ENCODE assay signal across 9 cellular contexts in genomic region chr7:128829391-128830166, GRCh38. TPM values are rescaled to one million over a fixed set of nuclear protein-coding genes. Genes with fewer than 3 reads are reported as not detected.
DNase-seq lines count a peak whose midpoint lies in the region; FAIRE-seq lines count a peak whose summit lies in the region.
"Had no signal": no experiment of that assay in that cellular context is flagged by ENCODE, and none has a peak within 500 bp of the region (broad histone marks: within the 10 kb centered on the region; RNA-seq: fewer than 3 reads in every experiment).

No MANE protein-coding gene starts in this region.

- H3K4me1 Mint-ChIP-seq in activated naive CD4-positive, alpha-beta T cell treated with anti-CD3 and anti-CD28 coated beads for 36 hours (ENCODE audit: low read depth), result peaks cover 17% of the 10 kb centered on the region

- CTCF ChIA-PET in activated naive CD4-positive, alpha-beta T cell treated with anti-CD3 and anti-CD28 coated beads for 36 hours (lab: Charles Lee), result interaction anchor here (1.0 kb wide), 1 partner anchor 15 kb away, joined by 3 read pairs; no protein-coding TSS in a partner anchor

- H3K9me3 Mint-ChIP-seq in activated naive CD4-positive, alpha-beta T cell treated with anti-CD3 and anti-CD28 coated beads for 36 hours, result no peaks in the 10 kb centered on the region

- DNase-seq in activated naive CD4-positive, alpha-beta T cell treated with anti-CD3 and anti-CD28 coated beads for 36 hours, result no peak
- DNase-seq in activated naive CD4-positive, alpha-beta T cell treated with Interleukin-2 at 50 U/mL for 16 hours, result no peak
- DNase-seq in astrocyte of the hippocampus (ENCODE audit: low read depth, low spot score), result peak; percentile 84
- DNase-seq in left kidney (ENCODE audit: low read depth, low spot score), result peak; percentile 43
- peak; percentile 52 for DNase-seq in urothelium cell line (ENCODE audit: low spot score)
- no peak for DNase-seq in NCI-H187 treated with DMSO at 0.1 percent for 48 hours (lab: John Stamatoyannopoulos, UW)
- no peak for DNase-seq in activated gamma-delta T cell treated with Interleukin-2 at 50 U/mL for 16 hours
- no peak for DNase-seq in NCI-H524 (lab: John Stamatoyannopoulos, UW)
- DNase-seq: SIG-M5 had no signal

- intact Hi-C loops in activated naive CD4-positive, alpha-beta T cell treated with anti-CD3 and anti-CD28 coated beads for 36 hours (cut with micrococcal nuclease), result no loop called here

- no peak for FAIRE-seq in urothelium cell line (lab: Jason Lieb, UNC)

- H3K36me3 Mint-ChIP-seq in activated naive CD4-positive, alpha-beta T cell treated with anti-CD3 and anti-CD28 coated beads for 36 hours (ENCODE audit: low read depth), result no peaks in the 10 kb centered on the region

- H3K27ac Mint-ChIP-seq in activated naive CD4-positive, alpha-beta T cell treated with anti-CD3 and anti-CD28 coated beads for 36 hours, result no peak overlapping the region

- peak overlapping the region; percentile 23 for H3K4me3 Mint-ChIP-seq in activated naive CD4-positive, alpha-beta T cell treated with anti-CD3 and anti-CD28 coated beads for 36 hours

- H3K27me3 Mint-ChIP-seq in activated naive CD4-positive, alpha-beta T cell treated with anti-CD3 and anti-CD28 coated beads for 36 hours (ENCODE audit: low read depth), result peaks cover 41% of the 10 kb centered on the region

RNA-seq across cellular contexts. Expression of gene FLNC, which starts 0.6 kb away (rescaled TPM):
- total RNA-seq in activated naive CD4-positive, alpha-beta T cell treated with anti-CD3 and anti-CD28 coated beads for 36 hours, result under 1 TPM; 0.02 to 0.05 TPM

RNA-seq across cellular contexts. Expression of gene ATP6V1F, which starts 33.1 kb away (rescaled TPM):
- 100 to 1,000 TPM; 129 to 142 TPM for total RNA-seq in activated naive CD4-positive, alpha-beta T cell treated with anti-CD3 and anti-CD28 coated beads for 36 hours

RNA-seq across cellular contexts. Expression of gene CCDC136, which starts 37.8 kb away (rescaled TPM):
- 1 to 10 TPM; 4.2 to 5.9 TPM for total RNA-seq in activated naive CD4-positive, alpha-beta T cell treated with anti-CD3 and anti-CD28 coated beads for 36 hours

RNA-seq across cellular contexts. Expression of gene OPN1SW, which starts 54.0 kb away (rescaled TPM):
- not detected for total RNA-seq in activated naive CD4-positive, alpha-beta T cell treated with anti-CD3 and anti-CD28 coated beads for 36 hours

Comparison
In these comparisons a context has a peak if more than half of its experiments do, and no peak if none do; other contexts are left out.
1. DNase-seq: peak in astrocyte of the hippocampus (single experiment), left kidney (single experiment) and urothelium cell line (single experiment); none in activated naive CD4-positive, alpha-beta T cell treated with anti-CD3 and anti-CD28 coated beads for 36 hours (single experiment), activated naive CD4-positive, alpha-beta T cell treated with Interleukin-2 at 50 U/mL for 16 hours (single experiment), NCI-H187 treated with DMSO at 0.1 percent for 48 hours (single experiment), activated gamma-delta T cell treated with Interleukin-2 at 50 U/mL for 16 hours (single experiment) and NCI-H524 (0 of 2).